In the genomic region with DNA sequence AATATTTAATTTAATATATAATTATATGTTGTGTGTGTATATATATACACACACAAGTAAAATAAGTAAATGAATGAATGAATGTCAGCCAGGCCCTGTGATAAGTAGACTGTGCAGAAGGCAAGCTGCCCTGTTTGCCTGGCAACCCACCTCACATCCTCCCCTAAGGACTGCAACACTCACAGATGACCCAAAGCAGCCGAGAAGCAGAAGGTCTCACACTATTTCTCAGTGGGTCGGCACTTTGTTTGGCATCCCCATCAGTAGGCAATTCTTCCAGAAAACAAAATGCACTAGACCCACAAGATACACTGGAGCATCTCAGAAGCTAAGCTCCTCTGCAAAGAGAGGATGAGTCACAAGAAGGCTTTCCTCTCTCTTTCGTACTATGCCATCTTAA, we compare ENCODE assay signal across 26 cellular contexts.
"Had no signal": no experiment of that assay in that cellular context is flagged by ENCODE, and none has a peak within 500 bp of the region (broad histone marks: within the 10 kb centered on the region; RNA-seq: fewer than 3 reads in every experiment).

No MANE protein-coding gene starts in this region.

- H3K79me2 ChIP-seq: parathyroid adenoma had no signal

- H3K4me3 ChIP-seq: neural progenitor cell, ovary, psoas muscle, right lobe of liver, sigmoid colon, suprapubic skin, testis, tibial artery, transverse colon, upper lobe of right lung, uterus had no signal

- H3K27ac ChIP-seq: neural progenitor cell, neutrophil, ovary, parathyroid adenoma, psoas muscle, right lobe of liver, sigmoid colon, suprapubic skin, testis, tibial artery, transverse colon, upper lobe of right lung, uterus had no signal

- H3K27me3 ChIP-seq: neural progenitor cell, neutrophil, ovary, right lobe of liver, sigmoid colon, suprapubic skin, testis, tibial artery, transverse colon, upper lobe of right lung, uterus had no signal

- H2AFZ ChIP-seq: neural progenitor cell, parathyroid adenoma had no signal

- H3K4me2 ChIP-seq: neural progenitor cell had no signal

- H3K36me3 ChIP-seq: neural progenitor cell, neutrophil, ovary, right lobe of liver, sigmoid colon, suprapubic skin, tibial artery, transverse colon, upper lobe of right lung, uterus had no signal

- H3K4me1 ChIP-seq: neural progenitor cell, parathyroid adenoma, psoas muscle, right lobe of liver, sigmoid colon, suprapubic skin, testis, tibial artery, upper lobe of right lung, uterus had no signal

- H3K9me3 ChIP-seq: neutrophil, ovary, psoas muscle, right lobe of liver, sigmoid colon, suprapubic skin, testis, tibial artery, transverse colon, upper lobe of right lung, uterus had no signal

- DNase-seq: naive thymus-derived CD4-positive, alpha-beta T cell; natural killer cell; nucleus accumbens; ovary; posterior cingulate gyrus; psoas muscle; right cardiac atrium; right lobe of liver; sigmoid colon; small intestine; stimulated activated CD4-positive, alpha-beta T cell treated with anti-CD3 and anti-CD28 coated beads, Interleukin-15, amount 100 ng/mL, for 24 hours; stimulated activated CD4-positive, alpha-beta T cell treated with anti-CD3 and anti-CD28 coated beads, Interleukin-4, amount 100 ng/mL, for 1 hour; stimulated activated CD4-positive, alpha-beta T cell treated with anti-CD3 and anti-CD28 coated beads, Interleukin-4, amount 100 ng/mL, for 4 hours; stimulated activated CD8-positive, alpha-beta memory T cell treated with anti-CD3 and anti-CD28 coated beads, Interleukin-4, amount 100 ng/mL, for 48 hours; stimulated activated naive CD4-positive, alpha-beta T cell; stimulated activated naive CD8-positive, alpha-beta T cell treated with anti-CD3 and anti-CD28 coated beads, Interleukin-15, amount 100 ng/mL, for 72 hours; stimulated activated naive CD8-positive, alpha-beta T cell treated with anti-CD3 and anti-CD28 coated beads, Interleukin-15, Interleukin-2, amounts not matched to agents 100 U/mL and 50 U/mL, for 24 hours; testis; tibial artery; transverse colon; upper lobe of right lung; uterus had no signal
